9 cellular contexts compared by ENCODE assay signal in the genomic region with DNA sequence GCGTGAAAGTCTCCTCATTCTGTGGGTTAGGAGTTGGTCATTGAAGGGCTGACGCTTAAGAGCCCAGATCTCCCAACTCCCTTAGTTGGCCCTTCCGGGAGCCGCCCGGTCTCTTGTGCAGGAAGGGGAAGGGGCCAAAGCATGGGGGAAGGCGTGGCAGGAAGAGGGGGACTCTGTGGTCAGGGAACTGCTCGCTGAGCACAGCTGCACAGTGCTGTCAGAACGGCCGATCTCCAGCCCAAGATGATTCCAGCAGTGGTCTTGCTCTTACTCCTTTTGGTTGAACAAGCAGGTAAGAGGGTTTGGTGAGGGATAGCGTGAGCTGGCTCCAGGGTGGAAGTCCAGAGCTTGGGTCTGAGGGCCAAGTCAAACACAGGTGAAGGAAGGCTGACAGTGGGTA. TPM values are rescaled to one million over a fixed set of nuclear protein-coding genes. Genes with fewer than 3 reads are reported as not detected.
DNase-seq lines count a peak whose midpoint lies in the region; TF ChIP-seq lines count a peak whose summit lies in the region.
"Had no signal": no experiment of that assay in that cellular context is flagged by ENCODE, and none has a peak within 500 bp of the region (broad histone marks: within the 10 kb centered on the region; RNA-seq: fewer than 3 reads in every experiment).

A gene (plus strand): TSS at position 217 of the 400 bp plus-strand sequence. CDS start 27 bp downstream, at position 244.

- H3K27ac Mint-ChIP-seq in Calu3 (ENCODE audit: unreplicated experiment) = no peak within 1 kb of the TSS

- H3K9ac ChIP-seq in BLaER1 treated with 17β-estradiol and CSF1 and Interleukin-3, amounts not matched to agents 10 nM and 100 nM = peak within 1 kb of the TSS in 5 of 11 experiments; percentile 34 to 91 (median 86); a peak in 9 of 22 replicates

- peaks cover 6 to 63% (median 32%) of the 10 kb centered on the region in 11 experiments; a peak in 17 of 22 replicates for H4K20me1 ChIP-seq in BLaER1 treated with 17β-estradiol and CSF1 and Interleukin-3, amounts not matched to agents 10 nM and 100 nM
- H4K20me1 ChIP-seq in osteoblast (ENCODE audit: insufficient read depth, low read length) = no peaks in the 10 kb centered on the region

- no peak within 1 kb of the TSS for H3K4me3 Mint-ChIP-seq in Calu3 (ENCODE audit: low read depth, unreplicated experiment)

- CTCF ChIA-PET in Calu3 (lab: Charles Lee) = no interaction called here

- peak within 1 kb of the TSS in 5 of 11 experiments; percentile 20 to 92 (median 83); a peak in 9 of 22 replicates for H3K27ac ChIP-seq in BLaER1 treated with 17β-estradiol and CSF1 and Interleukin-3, amounts not matched to agents 10 nM and 100 nM
- H3K27ac ChIP-seq in esophagus muscularis mucosa (replicated peaks in 1 of 4) (peak within 1 kb of the TSS; percentile 7 to 68 (median 45)), osteoblast (ENCODE audit: low read depth, low read length) (peak within 1 kb of the TSS; percentile 97)

- TF ChIP-seq EP300 in esophagus muscularis mucosa (IDR thresholded peaks at IDR 0.05) = no peak

- peaks cover 26% of the 10 kb centered on the region for H3K27me3 Mint-ChIP-seq in Calu3 (ENCODE audit: unreplicated experiment)

- peak within 1 kb of the TSS in 8 of 10 experiments; percentile 6 to 81 (median 56); a peak in 11 of 20 replicates for H3K4me3 ChIP-seq in BLaER1 treated with 17β-estradiol and CSF1 and Interleukin-3, amounts not matched to agents 10 nM and 100 nM
- H3K4me3 ChIP-seq in esophagus muscularis mucosa (peak within 1 kb of the TSS; percentile 28 to 46 (median 33)), osteoblast (ENCODE audit: insufficient read depth, low read length) (no peak within 1 kb of the TSS)

- peaks cover 8 to 49% (median 45%) of the 10 kb centered on the region in 11 experiments; a peak in 21 of 22 replicates for H3K27me3 ChIP-seq in BLaER1 treated with 17β-estradiol and CSF1 and Interleukin-3, amounts not matched to agents 10 nM and 100 nM
- H3K27me3 ChIP-seq in esophagus muscularis mucosa = no peaks in the 10 kb centered on the region
- H3K27me3 ChIP-seq in osteoblast (ENCODE audit: insufficient read depth, low read length) = no peaks in the 10 kb centered on the region

- intact Hi-C loops in esophagus muscularis mucosa (cut with DNase I) (no loop called here), Calu3 (cut with micrococcal nuclease; ENCODE audit: unreplicated experiment) (no loop called here)

- 75% methylated on average over 10 of the region's 10 CpGs for WGBS in esophagus muscularis mucosa

- TF ChIP-seq CTCF in esophagus muscularis mucosa (IDR thresholded peaks at IDR 0.05) = no peak
- no peak for TF ChIP-seq CTCF in osteoblast (IDR thresholded peaks at IDR 0.05; ENCODE audit: extremely low read depth, low read depth, low read length)
- no peak for TF ChIP-seq CTCF in Calu3 (IDR thresholded peaks at IDR 0.05; ENCODE audit: unreplicated experiment)

- no peaks in the 10 kb centered on the region for H3K9me3 ChIP-seq in BLaER1 treated with 17β-estradiol and CSF1 and Interleukin-3, amounts not matched to agents 10 nM and 100 nM (replicated peaks in 1 of 11)
- no peaks in the 10 kb centered on the region for H3K9me3 ChIP-seq in esophagus muscularis mucosa
- no peaks in the 10 kb centered on the region for H3K9me3 ChIP-seq in osteoblast (ENCODE audit: low read depth, low read length)

- H3K36me3 ChIP-seq in BLaER1 treated with 17β-estradiol and CSF1 and Interleukin-3, amounts not matched to agents 10 nM and 100 nM = peaks cover 46 to 67% (median 49%) of the 10 kb centered on the region in 11 experiments
- peaks cover 47 to 53% (median 51%) of the 10 kb centered on the region in 4 donors for H3K36me3 ChIP-seq in esophagus muscularis mucosa
- H3K36me3 ChIP-seq in osteoblast (ENCODE audit: insufficient read depth, low read length) = peaks cover 41% of the 10 kb centered on the region

- DNase-seq in NOMO-1 treated with DMSO at 0.1 percent for 48 hours (lab: John Stamatoyannopoulos, UW; ENCODE audit: unreplicated experiment) = peak; percentile 63
- no peak for DNase-seq in esophagus muscularis mucosa (ENCODE audit: extremely low spot score)
- no peak for DNase-seq in osteoblast (ENCODE audit: insufficient read length, low spot score, missing footprints)
- no peak for DNase-seq in activated effector memory CD4-positive, alpha-beta T cell treated with anti-CD3 and anti-CD28 coated beads, Interleukin-2, amount 50 U/mL, for 16 hours
- DNase-seq in Calu3 = no peak
- DNase-seq in NCI-H1105 treated with DMSO at 0.1 percent for 48 hours (lab: John Stamatoyannopoulos, UW) = no peak
- DNase-seq in activated CD4-positive, alpha-beta T cell treated with anti-CD3 and anti-CD28 coated beads for 4 hours = no peak
- DNase-seq: stimulated activated CD4-positive, alpha-beta T cell treated with anti-CD3 and anti-CD28 coated beads, Interleukin-4, amount 100 ng/mL, for 1 hour had no signal

- H3K36me3 Mint-ChIP-seq in Calu3 (ENCODE audit: insufficient read depth, unreplicated experiment) = peaks cover 50% of the 10 kb centered on the region

- peaks cover 12% of the 10 kb centered on the region for H3K4me1 Mint-ChIP-seq in Calu3 (ENCODE audit: low read depth, unreplicated experiment)

- H2AFZ ChIP-seq in osteoblast (ENCODE audit: low read length) = no peak within 1 kb of the TSS

- TF ChIP-seq POLR2A in esophagus muscularis mucosa (IDR thresholded peaks at IDR 0.05; ENCODE audit: low read depth) = no peak

- H3K4me2 ChIP-seq in BLaER1 treated with 17β-estradiol and CSF1 and Interleukin-3, amounts not matched to agents 10 nM and 100 nM = peak within 1 kb of the TSS; percentile 77 to 100 (median 94)
- H3K4me2 ChIP-seq in osteoblast (ENCODE audit: insufficient read depth, low read length) = peak within 1 kb of the TSS; percentile 77

- H3K79me2 ChIP-seq in osteoblast (ENCODE audit: insufficient read depth, low read length) = no peaks in the 10 kb centered on the region

- no TSS peak for BruUV-seq in Calu3 (replicated peaks; lab: Mats Ljungman, UMichigan)

- H3K9me3 Mint-ChIP-seq in Calu3 (ENCODE audit: low read depth, unreplicated experiment) = no peaks in the 10 kb centered on the region

- peaks cover 50 to 74% (median 57%) of the 10 kb centered on the region in 10 experiments for H3K4me1 ChIP-seq in BLaER1 treated with 17β-estradiol and CSF1 and Interleukin-3, amounts not matched to agents 10 nM and 100 nM
- H3K4me1 ChIP-seq in esophagus muscularis mucosa (peaks cover 1 to 4% (median 3%) of the 10 kb centered on the region in 4 donors), osteoblast (ENCODE audit: insufficient read depth, low read length) (peaks cover 24% of the 10 kb centered on the region)

RNA-seq across cellular contexts. Expression of the gene that starts here (rescaled TPM):
- 100 to 1,000 TPM in 1 of 4 donors, 10 to 100 TPM in 3; 32.8 to 145 (median 47.4) TPM for total RNA-seq in esophagus muscularis mucosa
- 0.29 and 0.72 TPM in 2 replicates for total RNA-seq in osteoblast
- total RNA-seq in Calu3 (2022) = not detected in 2 replicates

Comparison
In these comparisons a context has a peak if more than half of its experiments do, and no peak if none do; other contexts are left out.
1. RNA of the gene that starts here (total RNA-seq): 32.8 to 145 TPM in esophagus muscularis mucosa; 0.29 to 0.72 TPM in osteoblast and not detected in Calu3; every median in the first group is over 10 times any median in the second.